ENCODE assay signal across 1 cellular context in genomic region chr5:76582252-76583162, GRCh38.
TF ChIP-seq lines count a peak whose summit lies in the region.

No MANE protein-coding gene starts in this region.

TF ChIP-seq in WTC11, 78 proteins besides CTCF, POLR2A, EP300 and RAD21 (continued from another document):
- no peak for TF ChIP-seq USF1 (CRISPR knock-in tag; IDR thresholded peaks at IDR 0.05)
